Comparison of ENCODE assay signal across 1 cellular context in the genomic region with DNA sequence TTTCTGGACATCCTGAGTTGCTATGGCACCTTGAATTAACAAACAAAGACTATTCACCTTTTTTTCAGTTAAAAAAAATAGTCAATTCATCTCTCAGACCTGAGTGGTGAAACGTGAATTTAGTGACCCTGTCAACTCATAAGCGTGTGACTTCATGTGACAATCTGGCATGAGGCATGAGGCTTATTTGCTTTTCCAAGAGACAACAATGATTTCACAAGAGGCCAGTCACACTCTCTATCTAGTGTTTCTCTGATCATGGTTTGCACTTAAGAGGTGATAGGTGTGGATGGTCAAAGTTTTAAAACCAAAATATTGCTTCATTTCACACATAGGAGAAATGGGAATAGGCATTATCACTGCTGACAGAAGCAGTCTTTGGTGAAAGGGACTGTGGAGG.
TF ChIP-seq lines count a peak whose summit lies in the region.

No MANE protein-coding gene starts in this region.

TF ChIP-seq in HepG2, 621 proteins besides CTCF, POLR2A, EP300 and RAD21 (continued from another document and continues in another):
- TF ChIP-seq ZNF691 (CRISPR knock-in tag; IDR thresholded peaks at IDR 0.05; ENCODE audit: borderline replicate concordance, low read depth) = no peak
- TF ChIP-seq ZNF260 (CRISPR knock-in tag; IDR thresholded peaks at IDR 0.05; ENCODE audit: borderline replicate concordance, low read depth) = no peak
- peak; percentile 41; the same call in 1 of the 2 replicates for TF ChIP-seq PPARG (CRISPR knock-in tag; conservative IDR thresholded peaks at IDR 0.05)
- TF ChIP-seq, protein P1, sequence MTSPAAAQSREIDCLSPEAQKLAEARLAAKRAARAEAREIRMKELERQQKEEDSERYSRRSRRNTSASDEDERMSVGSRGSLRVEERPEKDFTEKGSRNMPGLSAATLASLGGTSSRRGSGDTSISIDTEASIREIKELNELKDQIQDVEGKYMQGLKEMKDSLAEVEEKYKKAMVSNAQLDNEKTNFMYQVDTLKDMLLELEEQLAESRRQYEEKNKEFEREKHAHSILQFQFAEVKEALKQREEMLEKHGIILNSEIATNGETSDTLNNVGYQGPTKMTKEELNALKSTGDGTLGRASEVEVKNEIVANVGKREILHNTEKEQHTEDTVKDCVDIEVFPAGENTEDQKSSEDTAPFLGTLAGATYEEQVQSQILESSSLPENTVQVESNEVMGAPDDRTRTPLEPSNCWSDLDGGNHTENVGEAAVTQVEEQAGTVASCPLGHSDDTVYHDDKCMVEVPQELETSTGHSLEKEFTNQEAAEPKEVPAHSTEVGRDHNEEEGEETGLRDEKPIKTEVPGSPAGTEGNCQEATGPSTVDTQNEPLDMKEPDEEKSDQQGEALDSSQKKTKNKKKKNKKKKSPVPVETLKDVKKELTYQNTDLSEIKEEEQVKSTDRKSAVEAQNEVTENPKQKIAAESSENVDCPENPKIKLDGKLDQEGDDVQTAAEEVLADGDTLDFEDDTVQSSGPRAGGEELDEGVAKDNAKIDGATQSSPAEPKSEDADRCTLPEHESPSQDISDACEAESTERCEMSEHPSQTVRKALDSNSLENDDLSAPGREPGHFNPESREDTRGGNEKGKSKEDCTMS (CRISPR knock-in tag; conservative IDR thresholded peaks at IDR 0.05) = no peak
- TF ChIP-seq RARA (CRISPR knock-in tag; IDR thresholded peaks at IDR 0.05) = peak; percentile 56
- no peak for TF ChIP-seq KDM4B (CRISPR knock-in tag; IDR thresholded peaks at IDR 0.05)
- peak; percentile 79 for TF ChIP-seq FOSL2 (CRISPR knock-in tag; IDR thresholded peaks at IDR 0.05)
- TF ChIP-seq ZNF781 (CRISPR knock-in tag; IDR thresholded peaks at IDR 0.05; ENCODE audit: borderline replicate concordance, not compliant biosample characterization) = peak; percentile 37
- TF ChIP-seq, protein P2, sequence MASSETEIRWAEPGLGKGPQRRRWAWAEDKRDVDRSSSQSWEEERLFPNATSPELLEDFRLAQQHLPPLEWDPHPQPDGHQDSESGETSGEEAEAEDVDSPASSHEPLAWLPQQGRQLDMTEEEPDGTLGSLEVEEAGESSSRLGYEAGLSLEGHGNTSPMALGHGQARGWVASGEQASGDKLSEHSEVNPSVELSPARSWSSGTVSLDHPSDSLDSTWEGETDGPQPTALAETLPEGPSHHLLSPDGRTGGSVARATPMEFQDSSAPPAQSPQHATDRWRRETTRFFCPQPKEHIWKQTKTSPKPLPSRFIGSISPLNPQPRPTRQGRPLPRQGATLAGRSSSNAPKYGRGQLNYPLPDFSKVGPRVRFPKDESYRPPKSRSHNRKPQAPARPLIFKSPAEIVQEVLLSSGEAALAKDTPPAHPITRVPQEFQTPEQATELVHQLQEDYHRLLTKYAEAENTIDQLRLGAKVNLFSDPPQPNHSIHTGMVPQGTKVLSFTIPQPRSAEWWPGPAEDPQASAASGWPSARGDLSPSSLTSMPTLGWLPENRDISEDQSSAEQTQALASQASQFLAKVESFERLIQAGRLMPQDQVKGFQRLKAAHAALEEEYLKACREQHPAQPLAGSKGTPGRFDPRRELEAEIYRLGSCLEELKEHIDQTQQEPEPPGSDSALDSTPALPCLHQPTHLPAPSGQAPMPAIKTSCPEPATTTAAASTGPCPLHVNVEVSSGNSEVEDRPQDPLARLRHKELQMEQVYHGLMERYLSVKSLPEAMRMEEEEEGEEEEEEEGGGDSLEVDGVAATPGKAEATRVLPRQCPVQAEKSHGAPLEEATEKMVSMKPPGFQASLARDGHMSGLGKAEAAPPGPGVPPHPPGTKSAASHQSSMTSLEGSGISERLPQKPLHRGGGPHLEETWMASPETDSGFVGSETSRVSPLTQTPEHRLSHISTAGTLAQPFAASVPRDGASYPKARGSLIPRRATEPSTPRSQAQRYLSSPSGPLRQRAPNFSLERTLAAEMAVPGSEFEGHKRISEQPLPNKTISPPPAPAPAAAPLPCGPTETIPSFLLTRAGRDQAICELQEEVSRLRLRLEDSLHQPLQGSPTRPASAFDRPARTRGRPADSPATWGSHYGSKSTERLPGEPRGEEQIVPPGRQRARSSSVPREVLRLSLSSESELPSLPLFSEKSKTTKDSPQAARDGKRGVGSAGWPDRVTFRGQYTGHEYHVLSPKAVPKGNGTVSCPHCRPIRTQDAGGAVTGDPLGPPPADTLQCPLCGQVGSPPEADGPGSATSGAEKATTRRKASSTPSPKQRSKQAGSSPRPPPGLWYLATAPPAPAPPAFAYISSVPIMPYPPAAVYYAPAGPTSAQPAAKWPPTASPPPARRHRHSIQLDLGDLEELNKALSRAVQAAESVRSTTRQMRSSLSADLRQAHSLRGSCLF (CRISPR knock-in tag; IDR thresholded peaks at IDR 0.05; ENCODE audit: borderline replicate concordance) = no peak
- TF ChIP-seq YEATS4 (CRISPR knock-in tag; IDR thresholded peaks at IDR 0.05; ENCODE audit: borderline replicate concordance) = no peak
- TF ChIP-seq KLF6 (CRISPR knock-in tag; IDR thresholded peaks at IDR 0.05) = 0 out of 2 replicates have a peak, but pooled peaks have one; percentile 33
- TF ChIP-seq, protein P3, sequence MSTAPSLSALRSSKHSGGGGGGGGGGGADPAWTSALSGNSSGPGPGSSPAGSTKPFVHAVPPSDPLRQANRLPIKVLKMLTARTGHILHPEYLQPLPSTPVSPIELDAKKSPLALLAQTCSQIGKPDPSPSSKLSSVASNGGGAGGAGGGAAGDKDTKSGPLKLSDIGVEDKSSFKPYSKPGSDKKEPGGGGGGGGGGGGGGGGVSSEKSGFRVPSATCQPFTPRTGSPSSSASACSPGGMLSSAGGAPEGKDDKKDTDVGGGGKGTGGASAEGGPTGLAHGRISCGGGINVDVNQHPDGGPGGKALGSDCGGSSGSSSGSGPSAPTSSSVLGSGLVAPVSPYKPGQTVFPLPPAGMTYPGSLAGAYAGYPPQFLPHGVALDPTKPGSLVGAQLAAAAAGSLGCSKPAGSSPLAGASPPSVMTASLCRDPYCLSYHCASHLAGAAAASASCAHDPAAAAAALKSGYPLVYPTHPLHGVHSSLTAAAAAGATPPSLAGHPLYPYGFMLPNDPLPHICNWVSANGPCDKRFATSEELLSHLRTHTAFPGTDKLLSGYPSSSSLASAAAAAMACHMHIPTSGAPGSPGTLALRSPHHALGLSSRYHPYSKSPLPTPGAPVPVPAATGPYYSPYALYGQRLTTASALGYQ (CRISPR knock-in tag; IDR thresholded peaks at IDR 0.05) = peak; percentile 48; the same call in 1 of the 2 replicates
- TF ChIP-seq TGIF2 (CRISPR knock-in tag; IDR thresholded peaks at IDR 0.05) = peak; percentile 85; the same call in 1 of the 2 replicates
- TF ChIP-seq ZNF672 (CRISPR knock-in tag; IDR thresholded peaks at IDR 0.05) = no peak
- no peak for TF ChIP-seq MBNL3 (CRISPR knock-in tag; conservative IDR thresholded peaks at IDR 0.05)
- no peak for TF ChIP-seq SYNCRIP (IDR thresholded peaks at IDR 0.05; ENCODE audit: insufficient read depth, low read depth, low read length)
- 0 out of 2 replicates have a peak, but pooled peaks have one; percentile 63 for TF ChIP-seq NFKBIZ (CRISPR knock-in tag; IDR thresholded peaks at IDR 0.05)
- TF ChIP-seq CCAR2 (optimal IDR thresholded peaks at IDR 0.05; ENCODE audit: low read depth, low read length) = no peak
- no peak for TF ChIP-seq ZBTB42 (CRISPR knock-in tag; IDR thresholded peaks at IDR 0.05)
- TF ChIP-seq CENPT (CRISPR knock-in tag; IDR thresholded peaks at IDR 0.05; ENCODE audit: low read depth) = no peak
- TF ChIP-seq NR2F2 (IDR thresholded peaks at IDR 0.05; ENCODE audit: borderline replicate concordance, low read depth) = peak; percentile 66; the same call in 1 of the 2 replicates
- TF ChIP-seq BHLHE40 (IDR thresholded peaks at IDR 0.05; ENCODE audit: low read length) = peak; percentile 95
- no peak for TF ChIP-seq ZFP1 (CRISPR knock-in tag; IDR thresholded peaks at IDR 0.05)
- peak; percentile 83 for TF ChIP-seq HHEX (CRISPR knock-in tag; IDR thresholded peaks at IDR 0.05)
- TF ChIP-seq ZBTB39 (CRISPR knock-in tag; IDR thresholded peaks at IDR 0.05) = no peak
- TF ChIP-seq, protein P4, sequence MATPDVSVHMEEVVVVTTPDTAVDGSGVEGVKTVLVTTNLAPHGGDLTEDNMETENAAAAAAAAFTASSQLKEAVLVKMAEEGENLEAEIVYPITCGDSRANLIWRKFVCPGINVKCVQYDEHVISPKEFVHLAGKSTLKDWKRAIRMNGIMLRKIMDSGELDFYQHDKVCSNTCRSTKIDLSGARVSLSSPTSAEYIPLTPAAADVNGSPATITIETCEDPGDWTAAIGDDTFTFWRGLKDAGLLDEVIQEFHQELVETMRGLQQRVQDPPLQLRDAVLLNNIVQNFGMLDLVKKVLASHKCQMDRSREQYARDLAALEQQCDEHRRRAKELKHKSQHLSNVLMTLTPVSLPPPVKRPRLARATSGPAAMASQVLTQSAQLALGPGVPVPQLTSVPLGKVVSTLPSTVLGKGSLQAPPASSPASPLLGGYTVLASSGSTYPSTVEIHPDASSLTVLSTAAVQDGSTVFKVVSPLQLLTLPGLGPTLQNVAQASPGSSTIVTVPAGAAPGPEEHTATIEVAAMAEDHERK (CRISPR knock-in tag; IDR thresholded peaks at IDR 0.05; ENCODE audit: low read depth) = no peak
- TF ChIP-seq ZMYM4 (CRISPR knock-in tag; IDR thresholded peaks at IDR 0.05) = peak; percentile 39; the same call in 1 of the 2 replicates
- no peak for TF ChIP-seq HNF1B (CRISPR knock-in tag; IDR thresholded peaks at IDR 0.05)
- TF ChIP-seq MAF1 (CRISPR knock-in tag; IDR thresholded peaks at IDR 0.05; ENCODE audit: borderline replicate concordance) = no peak
- TF ChIP-seq ATF5 (CRISPR knock-in tag; IDR thresholded peaks at IDR 0.05; ENCODE audit: low read depth) = no peak
- TF ChIP-seq ZKSCAN5 (CRISPR knock-in tag; IDR thresholded peaks at IDR 0.05) = no peak
- TF ChIP-seq TFDP1 (CRISPR knock-in tag; IDR thresholded peaks at IDR 0.05; ENCODE audit: borderline replicate concordance) = peak; percentile 43; the same call in 1 of the 2 replicates
- TF ChIP-seq, protein P5, sequence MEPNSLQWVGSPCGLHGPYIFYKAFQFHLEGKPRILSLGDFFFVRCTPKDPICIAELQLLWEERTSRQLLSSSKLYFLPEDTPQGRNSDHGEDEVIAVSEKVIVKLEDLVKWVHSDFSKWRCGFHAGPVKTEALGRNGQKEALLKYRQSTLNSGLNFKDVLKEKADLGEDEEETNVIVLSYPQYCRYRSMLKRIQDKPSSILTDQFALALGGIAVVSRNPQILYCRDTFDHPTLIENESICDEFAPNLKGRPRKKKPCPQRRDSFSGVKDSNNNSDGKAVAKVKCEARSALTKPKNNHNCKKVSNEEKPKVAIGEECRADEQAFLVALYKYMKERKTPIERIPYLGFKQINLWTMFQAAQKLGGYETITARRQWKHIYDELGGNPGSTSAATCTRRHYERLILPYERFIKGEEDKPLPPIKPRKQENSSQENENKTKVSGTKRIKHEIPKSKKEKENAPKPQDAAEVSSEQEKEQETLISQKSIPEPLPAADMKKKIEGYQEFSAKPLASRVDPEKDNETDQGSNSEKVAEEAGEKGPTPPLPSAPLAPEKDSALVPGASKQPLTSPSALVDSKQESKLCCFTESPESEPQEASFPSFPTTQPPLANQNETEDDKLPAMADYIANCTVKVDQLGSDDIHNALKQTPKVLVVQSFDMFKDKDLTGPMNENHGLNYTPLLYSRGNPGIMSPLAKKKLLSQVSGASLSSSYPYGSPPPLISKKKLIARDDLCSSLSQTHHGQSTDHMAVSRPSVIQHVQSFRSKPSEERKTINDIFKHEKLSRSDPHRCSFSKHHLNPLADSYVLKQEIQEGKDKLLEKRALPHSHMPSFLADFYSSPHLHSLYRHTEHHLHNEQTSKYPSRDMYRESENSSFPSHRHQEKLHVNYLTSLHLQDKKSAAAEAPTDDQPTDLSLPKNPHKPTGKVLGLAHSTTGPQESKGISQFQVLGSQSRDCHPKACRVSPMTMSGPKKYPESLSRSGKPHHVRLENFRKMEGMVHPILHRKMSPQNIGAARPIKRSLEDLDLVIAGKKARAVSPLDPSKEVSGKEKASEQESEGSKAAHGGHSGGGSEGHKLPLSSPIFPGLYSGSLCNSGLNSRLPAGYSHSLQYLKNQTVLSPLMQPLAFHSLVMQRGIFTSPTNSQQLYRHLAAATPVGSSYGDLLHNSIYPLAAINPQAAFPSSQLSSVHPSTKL (CRISPR knock-in tag; IDR thresholded peaks at IDR 0.05) = peak; percentile 88
- no peak for TF ChIP-seq HIVEP1 (CRISPR knock-in tag; IDR thresholded peaks at IDR 0.05)
